Comparison of ENCODE assay signal across 2 cellular contexts in genomic region chr2:119693967-119694366, GRCh38.
TF ChIP-seq lines count a peak whose summit lies in the region.

No MANE protein-coding gene starts in this region.

TF ChIP-seq in GM23338, 12 proteins besides CTCF, POLR2A, EP300 and RAD21 (continued from another document):
- no peak for TF ChIP-seq ETS1 (IDR thresholded peaks at IDR 0.05)

TF ChIP-seq in WTC11, 78 proteins besides CTCF, POLR2A, EP300 and RAD21 (continued from another document):
- TF ChIP-seq ARID4B (CRISPR knock-in tag; IDR thresholded peaks at IDR 0.05; ENCODE audit: borderline replicate concordance) (no peak), RELA (CRISPR knock-in tag; IDR thresholded peaks at IDR 0.05; ENCODE audit: borderline replicate concordance) (no peak), ZNF416 (CRISPR knock-in tag; IDR thresholded peaks at IDR 0.05) (no peak), SMAD4 (CRISPR knock-in tag; IDR thresholded peaks at IDR 0.05) (no peak), MXD4 (CRISPR knock-in tag; IDR thresholded peaks at IDR 0.05; ENCODE audit: borderline replicate concordance) (no peak), ZNF138 (CRISPR knock-in tag; conservative IDR thresholded peaks at IDR 0.05) (no peak), ZNF532 (CRISPR knock-in tag; IDR thresholded peaks at IDR 0.05; ENCODE audit: borderline replicate concordance) (no peak), IRF1 (CRISPR knock-in tag; IDR thresholded peaks at IDR 0.05) (no peak), ZNF396 (CRISPR knock-in tag; IDR thresholded peaks at IDR 0.05; ENCODE audit: borderline replicate concordance) (no peak)
